ENCODE assay signal across 33 cellular contexts in genomic region chr7:91149518-91149917, GRCh38.
"Had no signal": no experiment of that assay in that cellular context is flagged by ENCODE, and none has a peak within 500 bp of the region (broad histone marks: within the 10 kb centered on the region; RNA-seq: fewer than 3 reads in every experiment).

No MANE protein-coding gene starts in this region.

- H3K27me3 Mint-ChIP-seq: activated CD4-positive, alpha-beta T cell treated with anti-CD3 and anti-CD28 coated beads for 36 hours; activated naive CD8-positive, alpha-beta T cell treated with anti-CD3 and anti-CD28 coated beads for 36 hours; stimulated activated memory B cell treated with anti-CD40 and anti-IgM and Interleukin-4, amounts not matched to agents 10 μg/mL and 1 μg/mL and 100 μg/mL, for 72 hours had no signal

- H3K27ac ChIP-seq: ascending aorta, heart left ventricle, parathyroid adenoma, psoas muscle, sigmoid colon, stomach, thyroid gland, upper lobe of left lung, vagina had no signal

- H2AFZ ChIP-seq: parathyroid adenoma had no signal

- H3K27me3 ChIP-seq: ascending aorta, heart left ventricle, sigmoid colon, stomach, thyroid gland, upper lobe of left lung, vagina had no signal

- H3K4me1 ChIP-seq: ascending aorta, heart left ventricle, parathyroid adenoma, psoas muscle, sigmoid colon, stomach, thyroid gland, upper lobe of left lung, vagina had no signal

- H3K27ac Mint-ChIP-seq: activated CD4-positive, alpha-beta T cell treated with anti-CD3 and anti-CD28 coated beads for 36 hours; activated naive CD8-positive, alpha-beta T cell treated with anti-CD3 and anti-CD28 coated beads for 36 hours; endodermal cell; immature natural killer cell; naive thymus-derived CD4-positive, alpha-beta T cell; stimulated activated memory B cell treated with anti-CD40 and anti-IgM and Interleukin-4, amounts not matched to agents 10 μg/mL and 1 μg/mL and 100 μg/mL, for 72 hours; T-helper 2 cell treated with Interferon-gamma antibody and Interleukin-4, amounts not matched to agents 5 μg/mL and 100 μg/mL, for 36 hours had no signal

- H3K4me3 Mint-ChIP-seq: activated CD4-positive, alpha-beta T cell treated with anti-CD3 and anti-CD28 coated beads for 36 hours; activated naive CD8-positive, alpha-beta T cell treated with anti-CD3 and anti-CD28 coated beads for 36 hours; endodermal cell; immature natural killer cell; naive thymus-derived CD4-positive, alpha-beta T cell; neural crest cell; stimulated activated memory B cell treated with anti-CD40 and anti-IgM and Interleukin-4, amounts not matched to agents 10 μg/mL and 1 μg/mL and 100 μg/mL, for 72 hours; T-helper 2 cell treated with Interferon-gamma antibody and Interleukin-4, amounts not matched to agents 5 μg/mL and 100 μg/mL, for 36 hours had no signal

- H3K9ac ChIP-seq: parathyroid adenoma had no signal

- H3K36me3 Mint-ChIP-seq: activated naive CD8-positive, alpha-beta T cell treated with anti-CD3 and anti-CD28 coated beads for 36 hours; immature natural killer cell; naive thymus-derived CD4-positive, alpha-beta T cell had no signal

- H3K4me1 Mint-ChIP-seq: activated CD4-positive, alpha-beta T cell treated with anti-CD3 and anti-CD28 coated beads for 36 hours; activated naive CD8-positive, alpha-beta T cell treated with anti-CD3 and anti-CD28 coated beads for 36 hours; immature natural killer cell; naive thymus-derived CD4-positive, alpha-beta T cell had no signal

- H3K4me2 ChIP-seq: smooth muscle cell had no signal

- DNase-seq: activated CD4-positive, alpha-beta T cell treated with anti-CD3 and anti-CD28 coated beads for 36 hours; activated CD4-positive, alpha-beta T cell treated with anti-CD3 and anti-CD28 coated beads, Interleukin-2, amount 50 U/mL, for 4 hours; activated CD4-positive, CD25-positive, alpha-beta regulatory T cell; activated effector memory CD4-positive, alpha-beta T cell treated with Interleukin-2 at 50 U/mL for 16 hours; activated naive CD4-positive, alpha-beta T cell treated with Interleukin-2 at 50 U/mL for 16 hours; activated naive CD8-positive, alpha-beta T cell treated with anti-CD3 and anti-CD28 coated beads for 36 hours; caudate nucleus; heart left ventricle; hypothalamus; immature natural killer cell; kidney; left colon; mammary epithelial cell; midbrain; naive thymus-derived CD4-positive, alpha-beta T cell; occipital lobe; psoas muscle; sigmoid colon; stimulated activated CD4-positive, alpha-beta T cell treated with anti-CD3 and anti-CD28 coated beads, Interleukin-1b, Interleukin-23, amount 100 ng/mL, for 48 hours; stimulated activated CD4-positive, alpha-beta T cell treated with anti-CD3 and anti-CD28 coated beads, Interleukin-4, amount 100 ng/mL, for 4 hours; stimulated activated CD8-positive, alpha-beta memory T cell treated with anti-CD3 and anti-CD28 coated beads, Interleukin-4, amount 100 ng/mL, for 48 hours; stomach; thyroid gland; upper lobe of left lung had no signal

- H3K9me3 ChIP-seq: ascending aorta, heart left ventricle, psoas muscle, sigmoid colon, stomach, thyroid gland, upper lobe of left lung, vagina had no signal

- H3K9me3 Mint-ChIP-seq: activated naive CD8-positive, alpha-beta T cell treated with anti-CD3 and anti-CD28 coated beads for 36 hours; endodermal cell; naive thymus-derived CD4-positive, alpha-beta T cell; neural crest cell; stimulated activated memory B cell treated with anti-CD40 and anti-IgM and Interleukin-4, amounts not matched to agents 10 μg/mL and 1 μg/mL and 100 μg/mL, for 72 hours; T-helper 2 cell treated with Interferon-gamma antibody and Interleukin-4, amounts not matched to agents 5 μg/mL and 100 μg/mL, for 36 hours had no signal

- H3K4me3 ChIP-seq: ascending aorta, heart left ventricle, psoas muscle, sigmoid colon, smooth muscle cell, stomach, thyroid gland, upper lobe of left lung, vagina had no signal

- H3K36me3 ChIP-seq: ascending aorta, heart left ventricle, sigmoid colon, stomach, thyroid gland, upper lobe of left lung, vagina had no signal

- H3K79me2 ChIP-seq: parathyroid adenoma had no signal

- ATAC-seq: activated CD4-positive, alpha-beta T cell treated with anti-CD3 and anti-CD28 coated beads for 36 hours; esophagus mucosa; heart left ventricle; left colon; naive thymus-derived CD4-positive, alpha-beta T cell; psoas muscle; stimulated activated memory B cell treated with anti-CD40 and anti-IgM and Interleukin-4, amounts not matched to agents 10 μg/mL and 1 μg/mL and 100 μg/mL, for 72 hours had no signal
